In the genomic region with DNA sequence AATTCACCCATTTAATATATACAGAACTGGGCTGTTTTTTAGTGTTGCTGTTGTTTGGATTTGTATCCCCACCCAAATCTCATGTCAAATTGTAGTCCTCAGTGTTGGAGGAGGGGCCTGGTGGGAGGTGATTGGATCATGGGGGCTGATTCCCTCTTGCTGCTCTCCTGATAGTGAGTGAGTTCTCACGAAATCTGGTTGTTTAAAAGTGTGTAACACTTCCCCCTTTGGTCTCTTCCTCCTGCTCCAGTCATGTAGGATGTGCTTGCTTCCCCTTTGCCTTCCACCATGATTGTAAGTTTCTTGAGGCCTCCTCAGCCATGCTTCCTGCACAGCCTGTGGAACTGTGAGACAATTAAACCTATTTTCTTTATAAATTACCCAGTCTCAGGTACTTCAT, we compare ENCODE assay signal across 32 cellular contexts.
"Had no signal": no experiment of that assay in that cellular context is flagged by ENCODE, and none has a peak within 500 bp of the region (broad histone marks: within the 10 kb centered on the region; RNA-seq: fewer than 3 reads in every experiment).

No MANE protein-coding gene starts in this region.

- H3K27me3 ChIP-seq: SJCRH30 had no signal

- FAIRE-seq: bronchial epithelial cell had no signal

- H3K4me3 ChIP-seq: SJCRH30, SK-N-MC had no signal

- H3K27ac ChIP-seq: SJCRH30, SK-N-MC, VCaP had no signal

- H3K36me3 ChIP-seq: SJCRH30 had no signal

- H3K9me3 ChIP-seq: SJCRH30 had no signal

- ATAC-seq: activated CD8-positive, alpha-beta memory T cell treated with anti-CD3 and anti-CD28 coated beads, Interleukin-2, amount 10 ng/mL, durations not matched to agents 7 days and 5 days; activated naive CD8-positive, alpha-beta T cell treated with anti-CD3 and anti-CD28 coated beads, Interleukin-2, amount 50 U/mL, for 24 hours; Panc1 had no signal

- DNase-seq: activated B cell treated with CpG ODN at 0.5 μM for 24 hours; activated CD4-positive, alpha-beta memory T cell treated with anti-CD3 and anti-CD28 coated beads, Interleukin-2, amount 10 ng/mL, durations not matched to agents 7 days and 5 days; activated CD4-positive, alpha-beta T cell treated with anti-CD3 and anti-CD28 coated beads for 48 hours; activated CD4-positive, CD25-positive, alpha-beta regulatory T cell treated with anti-CD3 and anti-CD28 coated beads, Interleukin-2, amount 50 U/mL, for 72 hours; activated CD8-positive, alpha-beta memory T cell treated with anti-CD3 and anti-CD28 coated beads for 24 hours; activated CD8-positive, alpha-beta memory T cell treated with anti-CD3 and anti-CD28 coated beads, Interleukin-2, amount 10 ng/mL, durations not matched to agents 7 days and 5 days; activated CD8-positive, alpha-beta memory T cell treated with anti-CD3 and anti-CD28 coated beads, Interleukin-2, amount 50 U/mL, for 48 hours; activated effector memory CD4-positive, alpha-beta T cell treated with Interleukin-2 at 50 U/mL for 16 hours; activated naive CD4-positive, alpha-beta T cell treated with anti-CD3 and anti-CD28 coated beads, Interleukin-2, amount 10 ng/mL, durations not matched to agents 7 days and 5 days; activated naive CD8-positive, alpha-beta T cell treated with anti-CD3 and anti-CD28 coated beads, Interleukin-2, amount 50 U/mL, for 24 hours; activated T-cell treated with anti-CD3 and anti-CD28 coated beads, Interleukin-2, amount 50 U/mL, for 48 hours; anterior cingulate cortex; caudate nucleus; cerebellar nuclear complex; MM.1S; NCI-H1092 treated with DMSO at 0.1 percent for 48 hours; NCI-H1417; NCI-H146; NCI-H187; NCI-H2029 treated with DMSO at 0.1 percent for 48 hours; NCI-H2107; NCI-H2171; NCI-H510A; NCI-H526; NCI-H748 treated with DMSO at 0.1 percent for 48 hours; NK-92 treated with Interleukin-12 subunit alpha and Interleukin-12 subunit beta, amount 100 ng/mL, for 24 hours; SHP77; SJCRH30 had no signal
